ENCODE assay signal across 12 cellular contexts in genomic region chr3:123586966-123587365, GRCh38. TPM values are rescaled to one million over a fixed set of nuclear protein-coding genes. Genes with fewer than 3 reads are reported as not detected.
DNase-seq lines count a peak whose midpoint lies in the region; ATAC-seq, FAIRE-seq and TF ChIP-seq lines count a peak whose summit lies in the region.
"Had no signal": no experiment of that assay in that cellular context is flagged by ENCODE, and none has a peak within 500 bp of the region (broad histone marks: within the 10 kb centered on the region; RNA-seq: fewer than 3 reads in every experiment).

No MANE protein-coding gene starts in this region.

- H3K36me3 Mint-ChIP-seq in Caco-2 (ENCODE audit: insufficient read depth, unreplicated experiment), result peaks cover 14% of the 10 kb centered on the region
- no peaks in the 10 kb centered on the region for H3K36me3 Mint-ChIP-seq in natural killer cell

- H3K4me1 Mint-ChIP-seq in Caco-2 (ENCODE audit: low read depth, unreplicated experiment) (peaks cover 12% of the 10 kb centered on the region), natural killer cell (peaks cover 15 to 22% of the 10 kb centered on the region in 2 donors)

- WGBS in lower leg skin, 2 donors, result 51 to 60% methylated on average over 2 of the region's 2 CpGs

- CTCF ChIA-PET in Caco-2 (lab: Charles Lee), result interaction anchor here (1.5 kb wide), 1 partner anchor 19 kb away, joined by 4 read pairs; no protein-coding TSS in a partner anchor

- H3K27me3 Mint-ChIP-seq in Caco-2 (ENCODE audit: insufficient read depth, unreplicated experiment) (no peaks in the 10 kb centered on the region), natural killer cell (ENCODE audit: low read depth in 2 of 2) (no peaks in the 10 kb centered on the region)
- H3K27me3 Mint-ChIP-seq: naive B cell had no signal

- H3K27me3 ChIP-seq in Caco-2 (replicated peaks; ENCODE audit: control insufficient read depth, insufficient read depth, low read length) (no peaks in the 10 kb centered on the region), bronchial epithelial cell (ENCODE audit: control insufficient read depth, insufficient read depth, low read length) (no peaks in the 10 kb centered on the region)
- H3K27me3 ChIP-seq: stomach had no signal

- H3K4me3 ChIP-seq in Caco-2 (ENCODE audit: low read depth, low read length), result peak overlapping the region; percentile 71
- H3K4me3 ChIP-seq in LNCaP clone FGC (ENCODE audit: low read depth, low read length), result peak overlapping the region; percentile 75
- H3K4me3 ChIP-seq in bronchial epithelial cell (ENCODE audit: low read depth, low read length), result no peak overlapping the region
- H3K4me3 ChIP-seq in lower leg skin (ENCODE audit: low read depth, poor library complexity, severe bottlenecking), result no peak overlapping the region

- no TSS peak for BruUV-seq in Caco-2 (replicated peaks; lab: Mats Ljungman, UMichigan)

- intact Hi-C loops in Caco-2 (cut with micrococcal nuclease; ENCODE audit: unreplicated experiment), result no loop called here
- intact Hi-C loops in natural killer cell (cut with micrococcal nuclease), result loop anchor here (10.0 kb wide), 1 partner anchor 1172 kb away; the partner anchor contains the start of gene WDR5B
- intact Hi-C loops in lower leg skin (cut with DNase I; ENCODE audit: low total_unique reads), result no loop called here
- intact Hi-C loops in Right ventricle myocardium inferior (cut with DNase I), result no loop called here

- TF ChIP-seq CTCF in Caco-2 (IDR thresholded peaks at IDR 0.05; ENCODE audit: insufficient read depth in 1 of 2, low read depth in 1 of 2, low read length in 1 of 2, severe bottlenecking in 1 of 2, unreplicated experiment in 1 of 2) (no peak), LNCaP clone FGC (IDR thresholded peaks at IDR 0.05; ENCODE audit: control insufficient read depth, extremely low read depth, insufficient read depth) (no peak), bronchial epithelial cell (IDR thresholded peaks at IDR 0.05; ENCODE audit: insufficient read depth, low read length, severe bottlenecking) (no peak), natural killer cell (IDR thresholded peaks at IDR 0.05) (no peak), lower leg skin (IDR thresholded peaks at IDR 0.05) (no peak)

- FAIRE-seq in bronchial epithelial cell (lab: Jason Lieb, UNC), result no peak

- H3K9me3 ChIP-seq in Caco-2, result peaks cover 39% of the 10 kb centered on the region

- POLR2A ChIA-PET in Caco-2 (lab: Charles Lee), result interaction anchor here (0.7 to 2.8 kb wide), 3 partner anchors 19 to 1120 kb away, joined by 3 to 22 read pairs (median 3); no protein-coding TSS in a partner anchor

- no peak overlapping the region for H3K4me3 Mint-ChIP-seq in Caco-2 (ENCODE audit: unreplicated experiment)
- H3K4me3 Mint-ChIP-seq in natural killer cell, result peak overlapping the region; percentile 42

- H3K27ac Mint-ChIP-seq in Caco-2 (ENCODE audit: unreplicated experiment) (peak overlapping the region; percentile 73), natural killer cell (no peak overlapping the region)
- H3K27ac Mint-ChIP-seq: naive B cell had no signal

- ATAC-seq in natural killer cell, result no peak
- ATAC-seq in Right ventricle myocardium inferior, result no peak
- ATAC-seq in GM18907 (IDR thresholded peaks at IDR 0.05; ENCODE audit: unreplicated experiment), result no peak

- H3K36me3 ChIP-seq in Caco-2 (ENCODE audit: control insufficient read depth, insufficient read depth, low read length) (peaks cover 2% of the 10 kb centered on the region), bronchial epithelial cell (ENCODE audit: control insufficient read depth, insufficient read depth, low read length) (peaks cover 2% of the 10 kb centered on the region)

- H3K4me1 ChIP-seq in Caco-2, result peaks cover 22% of the 10 kb centered on the region

- H3K9me3 Mint-ChIP-seq in Caco-2 (ENCODE audit: unreplicated experiment) (peaks cover 11% of the 10 kb centered on the region), natural killer cell (no peaks in the 10 kb centered on the region)

- peak; percentile 69 to 77 for DNase-seq in Caco-2
- DNase-seq in LNCaP clone FGC (ENCODE audit: low read depth), result no peak
- peak; percentile 67 for DNase-seq in bronchial epithelial cell (ENCODE audit: low read depth)
- no peak for DNase-seq in natural killer cell
- DNase-seq in lower leg skin (ENCODE audit: low spot score in 2 of 2), result no peak
- DNase-seq in Right ventricle myocardium inferior (ENCODE audit: missing footprints), result no peak
- DNase-seq in NCI-H345 treated with DMSO at 0.1 percent for 48 hours (lab: John Stamatoyannopoulos, UW; ENCODE audit: unreplicated experiment), result no peak
- DNase-seq: dermis blood vessel endothelial cell, GF-D8, naive B cell, stomach had no signal

- TF ChIP-seq POLR2A in lower leg skin (IDR thresholded peaks at IDR 0.05), result no peak

RNA-seq across cellular contexts. Expression of gene HACD2, which starts 2.1 kb away (rescaled TPM):
- total RNA-seq in Caco-2 (2022) (84.7 and 92.5 TPM in 2 replicates), bronchial epithelial cell (46.6 and 68.1 TPM in 2 replicates), natural killer cell (10 to 100 TPM; 16.1 to 34.1 (median 24.6) TPM), lower leg skin (10 to 100 TPM; 29.3 to 56.4 (median 40.2) TPM), Right ventricle myocardium inferior (12.1 TPM)

Comparison
In these comparisons a context has a peak if more than half of its experiments do, and no peak if none do; other contexts are left out.
1. DNase-seq: peak in Caco-2 (2 of 2) and bronchial epithelial cell (single experiment); none in LNCaP clone FGC (single experiment), natural killer cell (single experiment), lower leg skin (0 of 2), Right ventricle myocardium inferior (single experiment) and NCI-H345 treated with DMSO at 0.1 percent for 48 hours (single experiment).
2. H3K4me3 ChIP-seq: peak in Caco-2 (single experiment) and LNCaP clone FGC (single experiment); none in bronchial epithelial cell (single experiment) and lower leg skin (single experiment).